Comparison of ENCODE assay signal across 8 cellular contexts in the genomic region with DNA sequence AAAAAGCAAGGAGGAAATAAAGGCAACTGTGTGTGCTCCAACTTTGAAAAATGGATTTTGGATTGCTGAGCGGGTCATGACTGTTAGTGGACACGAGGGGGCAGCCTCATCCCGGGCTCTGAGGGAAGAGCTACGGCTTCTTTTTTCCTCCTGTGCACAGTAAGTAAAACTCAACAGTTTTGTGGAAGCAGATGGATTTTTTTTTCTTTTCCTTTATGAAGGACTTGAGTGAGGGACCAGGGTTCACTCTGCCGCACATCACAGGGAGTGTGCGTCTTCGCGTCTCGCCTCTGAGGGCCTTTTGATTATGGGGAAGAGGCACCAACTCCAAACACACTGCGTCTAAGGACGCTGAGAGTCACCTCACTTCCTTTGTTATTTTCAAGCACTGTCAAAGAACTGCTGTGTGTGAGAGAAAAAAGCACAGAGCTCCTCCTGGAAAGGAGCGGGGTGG.
DNase-seq lines count a peak whose midpoint lies in the region; ATAC-seq and TF ChIP-seq lines count a peak whose summit lies in the region.

No MANE protein-coding gene starts in this region.

- H3K14ac ChIP-seq in IMR-90 (replicated peaks; ENCODE audit: low read depth, low read length), result no peak overlapping the region

- POLR2A ChIA-PET in IMR-90 (lab: Charles Lee; ENCODE audit: unreplicated experiment), result no interaction called here

- peak overlapping the region; percentile 82 for H2AFZ ChIP-seq in IMR-90 (replicated peaks; ENCODE audit: low read length, poor library complexity)

- no peak overlapping the region for H2BK120ac ChIP-seq in IMR-90 (ENCODE audit: low read depth, low read length)

- H3K4me1 ChIP-seq in IMR-90 (ENCODE audit: control insufficient read depth, insufficient read depth, low read length), result no peaks in the 10 kb centered on the region

- H3K4ac ChIP-seq in IMR-90 (ENCODE audit: low read depth, low read length), result no peak overlapping the region

- peak overlapping the region; percentile 91 for H3K4me2 ChIP-seq in IMR-90 (ENCODE audit: low read depth, low read length)

- H3K18ac ChIP-seq in IMR-90 (ENCODE audit: low read depth, low read length), result no peak overlapping the region

- no peaks in the 10 kb centered on the region for H3K79me1 ChIP-seq in IMR-90 (ENCODE audit: low read depth in 1 of 2, low read length in 2 of 2)

- no peak overlapping the region for H4K91ac ChIP-seq in IMR-90 (ENCODE audit: insufficient read depth, low read depth, low read length)

- intact Hi-C loops in IMR-90 (cut with micrococcal nuclease), result loop anchor here (1.0 kb wide), 1 partner anchor 1389 kb away; no protein-coding TSS in a partner anchor

- peaks cover 33% of the 10 kb centered on the region for H3K27me3 Mint-ChIP-seq in T-helper 17 cell

- no peak overlapping the region for H4K5ac ChIP-seq in IMR-90 (ENCODE audit: low read depth, low read length)

- DNase-seq in EH (ENCODE audit: low read depth) (peak; percentile 54), IMR-90 (peak; percentile 30), T-helper 17 cell (peak in 2 of 3 donors; percentile 5 to 13), cerebellar cortex (ENCODE audit: low spot score) (peak; percentile 50), islet precursor cell (peak; percentile 63)
- DNase-seq in stimulated activated CD4-positive, alpha-beta T cell treated with anti-CD3 and anti-CD28 coated beads, Interleukin-15, amount 100 ng/mL, for 24 hours, result peak; percentile 47

- peak overlapping the region; percentile 57 for H3K4me3 Mint-ChIP-seq in T-helper 17 cell

- H4K8ac ChIP-seq in IMR-90 (ENCODE audit: low read depth in 2 of 2, low read length in 2 of 2), result no peak overlapping the region

- WGBS in IMR-90 (ENCODE audit: extremely low coverage in 2 of 2, insufficient read length in 1 of 2), 2 experiments, result no CpG with 5 or more reads among the region's 12 CpGs

- ATAC-seq in GM21367 (IDR thresholded peaks at IDR 0.05; ENCODE audit: unreplicated experiment), result peak; percentile 81
- peak; percentile 97 for ATAC-seq in IMR-90 (ENCODE audit: low read depth)
- peak; percentile 65 for ATAC-seq in T-helper 17 cell
- no peak for ATAC-seq in GM19328 (IDR thresholded peaks at IDR 0.05; ENCODE audit: unreplicated experiment)

- H3K27ac Mint-ChIP-seq in T-helper 17 cell, result peak overlapping the region; percentile 24

- peak; percentile 89 for TF ChIP-seq RAD21 in IMR-90 (IDR thresholded peaks at IDR 0.05; ENCODE audit: low read length)

- no TSS peak for BruUV-seq in IMR-90 (replicated peaks; lab: Mats Ljungman, UMichigan)

- in situ Hi-C loops in IMR-90 (cut with MboI; ENCODE audit: low sequenced_read_pairs), result no loop called here

- no peaks in the 10 kb centered on the region for H3K36me3 ChIP-seq in IMR-90 (ENCODE audit: control insufficient read depth, insufficient read depth, low read length)

- no peak overlapping the region for H2BK5ac ChIP-seq in IMR-90 (ENCODE audit: low read depth, low read length, poor library complexity, severe bottlenecking)

- H2BK20ac ChIP-seq in IMR-90 (ENCODE audit: low read depth, low read length), result no peak overlapping the region

- H3K23ac ChIP-seq in IMR-90 (ENCODE audit: low read depth, low read length), result no peak overlapping the region

- no peak overlapping the region for H2AK9ac ChIP-seq in IMR-90 (replicated peaks; ENCODE audit: low read depth, low read length, poor library complexity)

- no peak overlapping the region for H3K27ac ChIP-seq in IMR-90 (ENCODE audit: insufficient read depth, low read length)

- H3K27me3 ChIP-seq in IMR-90 (ENCODE audit: control insufficient read depth, insufficient read depth, low read length), result no peaks in the 10 kb centered on the region

- H3K9me1 ChIP-seq in IMR-90 (ENCODE audit: insufficient read depth, low read length), result no peaks in the 10 kb centered on the region

- no peak for TF ChIP-seq POLR2A in IMR-90 (IDR thresholded peaks at IDR 0.05; ENCODE audit: low read depth, low read length)

- CTCF ChIA-PET in IMR-90 (lab: Yijun Ruan, JAX), result interaction anchor here (0.6 to 1.0 kb wide), 4 partner anchors 14 to 1609 kb away, joined by 3 to 7 read pairs (median 4); no protein-coding TSS in a partner anchor

- no peaks in the 10 kb centered on the region for H4K20me1 ChIP-seq in IMR-90 (ENCODE audit: insufficient read depth, low read length)

- dilution Hi-C loops in IMR-90 (cut with HindIII; ENCODE audit: low sequenced_read_pairs, unreplicated experiment), result no loop called here

- no peak overlapping the region for H2BK15ac ChIP-seq in IMR-90 (ENCODE audit: low read depth, low read length)

- H3K4me1 Mint-ChIP-seq in T-helper 17 cell, result peaks cover 4% of the 10 kb centered on the region

- no peaks in the 10 kb centered on the region for H3K36me3 Mint-ChIP-seq in T-helper 17 cell (ENCODE audit: low read depth)

- H3K9me3 ChIP-seq in IMR-90 (ENCODE audit: control insufficient read depth, insufficient read depth, low read length) (no peaks in the 10 kb centered on the region), T-helper 17 cell (ENCODE audit: control insufficient read depth, low read length, poor library complexity, severe bottlenecking) (no peaks in the 10 kb centered on the region)

- TF ChIP-seq CTCF in IMR-90 (conservative IDR thresholded peaks at IDR 0.05; ENCODE audit: low read depth, low read length), result peak; percentile 88

- H2AK5ac ChIP-seq in IMR-90 (ENCODE audit: low read depth, low read length), result no peak overlapping the region

- H3K9ac ChIP-seq in IMR-90 (ENCODE audit: low read depth, low read length), result peak overlapping the region; percentile 58; the same call in 1 of the 2 replicates

- no peak overlapping the region for H3K56ac ChIP-seq in IMR-90 (ENCODE audit: extremely low read depth, insufficient read depth, low read length)

- peak overlapping the region; percentile 37; the same call in 1 of the 2 replicates for H3K4me3 ChIP-seq in IMR-90 (ENCODE audit: insufficient read depth, low read depth, low read length)

TF ChIP-seq in IMR-90, 13 proteins besides CTCF, POLR2A, EP300 and RAD21:
- TF ChIP-seq RFX5 (IDR thresholded peaks at IDR 0.05; ENCODE audit: low read depth, low read length) (no peak), NFE2L2 (IDR thresholded peaks at IDR 0.05; ENCODE audit: low read depth, low read length) (no peak), MAZ (IDR thresholded peaks at IDR 0.05; ENCODE audit: borderline replicate concordance, low read depth, low read length) (no peak), SMC3 (IDR thresholded peaks at IDR 0.05; ENCODE audit: low read depth, low read length) (peak; percentile 85), FOS (IDR thresholded peaks at IDR 0.05; ENCODE audit: low read depth, low read length) (no peak), CEBPB (IDR thresholded peaks at IDR 0.05; ENCODE audit: low read depth, low read length) (no peak)
- TF ChIP-seq, protein P1, sequence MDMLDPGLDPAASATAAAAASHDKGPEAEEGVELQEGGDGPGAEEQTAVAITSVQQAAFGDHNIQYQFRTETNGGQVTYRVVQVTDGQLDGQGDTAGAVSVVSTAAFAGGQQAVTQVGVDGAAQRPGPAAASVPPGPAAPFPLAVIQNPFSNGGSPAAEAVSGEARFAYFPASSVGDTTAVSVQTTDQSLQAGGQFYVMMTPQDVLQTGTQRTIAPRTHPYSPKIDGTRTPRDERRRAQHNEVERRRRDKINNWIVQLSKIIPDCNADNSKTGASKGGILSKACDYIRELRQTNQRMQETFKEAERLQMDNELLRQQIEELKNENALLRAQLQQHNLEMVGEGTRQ (IDR thresholded peaks at IDR 0.05; ENCODE audit: low read depth, low read length), result no peak

Comparison
In these comparisons a context has a peak if more than half of its experiments do, and no peak if none do; other contexts are left out.
1. DNase-seq: peak in every context shown above with its lines; median percentile 63 in islet precursor cell; 54 in EH; 50 in cerebellar cortex; 47 in stimulated activated CD4-positive, alpha-beta T cell treated with anti-CD3 and anti-CD28 coated beads, Interleukin-15, amount 100 ng/mL, for 24 hours; 30 in IMR-90; 9 in T-helper 17 cell.